In genomic region chr14:36373982-36374673, GRCh38 we compare ENCODE assay signal across 8 cellular contexts. TPM values are rescaled to one million over a fixed set of nuclear protein-coding genes. Genes with fewer than 3 reads are reported as not detected.
A peak's percentile ranks its signal among the peaks of the same experiment; 100 is the strongest.
DNase-seq lines count a peak whose midpoint lies in the region; ATAC-seq, FAIRE-seq and TF ChIP-seq lines count a peak whose summit lies in the region.

No MANE protein-coding gene starts in this region.

- ATAC-seq in GM23338 (peak; percentile 99), foreskin keratinocyte (peak; percentile 96), pancreas (peak; percentile 96 to 99 (median 98))

- H3K4me3 ChIP-seq in GM23338, result no peak overlapping the region
- no peak overlapping the region for H3K4me3 ChIP-seq in Peyer's patch
- H3K4me3 ChIP-seq in pancreas, result no peak overlapping the region

- H2AFZ ChIP-seq in GM23338, result no peak overlapping the region

- H3K4me1 Mint-ChIP-seq in GM23338, result peaks cover 4% of the 10 kb centered on the region; the same call in 1 of the 3 replicates
- H3K4me1 Mint-ChIP-seq in activated T-helper 1 cell treated with anti-CD3 and anti-CD28 coated beads, Interleukin-12 subunit alpha, Interleukin-12 subunit beta, Interleukin-2, Interleukin-4 antibody, amounts not matched to agents 30 ng/mL and 10 ng/mL and 1 ng/mL, durations not matched to agents 14 hours and 24 hours and 36 hours (ENCODE audit: low read depth), result no peaks in the 10 kb centered on the region
- peaks cover 4% of the 10 kb centered on the region for H3K4me1 Mint-ChIP-seq in type B pancreatic cell (ENCODE audit: unreplicated experiment)

- H3K27me3 Mint-ChIP-seq in GM23338 (ENCODE audit: insufficient read depth, low read depth, poor library complexity) (peaks cover 1% of the 10 kb centered on the region), type B pancreatic cell (peaks cover 27% of the 10 kb centered on the region)
- no peaks in the 10 kb centered on the region for H3K27me3 Mint-ChIP-seq in activated T-helper 1 cell treated with anti-CD3 and anti-CD28 coated beads, Interleukin-12 subunit alpha, Interleukin-12 subunit beta, Interleukin-2, Interleukin-4 antibody, amounts not matched to agents 30 ng/mL and 10 ng/mL and 1 ng/mL, durations not matched to agents 14 hours and 24 hours and 36 hours (ENCODE audit: insufficient read depth)

- H3K9me3 ChIP-seq in Peyer's patch (no peaks in the 10 kb centered on the region), pancreas (no peaks in the 10 kb centered on the region)

- H3K36me3 ChIP-seq in GM23338 (ENCODE audit: insufficient read depth) (no peaks in the 10 kb centered on the region), Peyer's patch (no peaks in the 10 kb centered on the region), pancreas (no peaks in the 10 kb centered on the region)

- no peak overlapping the region for H3K4me2 ChIP-seq in GM23338

- H3K4me3 Mint-ChIP-seq in GM23338, result no peak overlapping the region
- no peak overlapping the region for H3K4me3 Mint-ChIP-seq in activated T-helper 1 cell treated with anti-CD3 and anti-CD28 coated beads, Interleukin-12 subunit alpha, Interleukin-12 subunit beta, Interleukin-2, Interleukin-4 antibody, amounts not matched to agents 30 ng/mL and 10 ng/mL and 1 ng/mL, durations not matched to agents 14 hours and 24 hours and 36 hours
- no peak overlapping the region for H3K4me3 Mint-ChIP-seq in type B pancreatic cell

- 17 to 23% methylated on average over 4 of the region's 4 CpGs for WGBS in pancreas, 2 donors

- FAIRE-seq in G401.6 (lab: Jason Lieb, UNC), result peak; percentile 11
- FAIRE-seq in pancreas (lab: Jason Lieb, UNC), result no peak

- H3K27ac Mint-ChIP-seq in GM23338, result no peak overlapping the region
- H3K27ac Mint-ChIP-seq in activated T-helper 1 cell treated with anti-CD3 and anti-CD28 coated beads, Interleukin-12 subunit alpha, Interleukin-12 subunit beta, Interleukin-2, Interleukin-4 antibody, amounts not matched to agents 30 ng/mL and 10 ng/mL and 1 ng/mL, durations not matched to agents 14 hours and 24 hours and 36 hours, result no peak overlapping the region
- H3K27ac Mint-ChIP-seq in type B pancreatic cell, result no peak overlapping the region

- no peaks in the 10 kb centered on the region for H3F3A ChIP-seq in GM23338 (replicated peaks; ENCODE audit: low read depth)

- peaks cover 5% of the 10 kb centered on the region; the same call in 1 of the 2 replicates for H3K9me2 ChIP-seq in GM23338 (ENCODE audit: insufficient read depth)

- H3K27ac ChIP-seq in GM23338 (ENCODE audit: low read depth) (no peak overlapping the region), Peyer's patch (no peak overlapping the region), foreskin keratinocyte (no peak overlapping the region), pancreas (no peak overlapping the region)

- H3K4me1 ChIP-seq in GM23338 (ENCODE audit: insufficient read depth) (no peaks in the 10 kb centered on the region), Peyer's patch (no peaks in the 10 kb centered on the region), foreskin keratinocyte (no peaks in the 10 kb centered on the region), pancreas (no peaks in the 10 kb centered on the region)

- H3K27me3 ChIP-seq in GM23338 (ENCODE audit: insufficient read depth) (no peaks in the 10 kb centered on the region; the same call in 1 of the 2 replicates), Peyer's patch (no peaks in the 10 kb centered on the region), foreskin keratinocyte (peaks cover 5% of the 10 kb centered on the region), pancreas (no peaks in the 10 kb centered on the region)

- intact Hi-C loops in activated T-helper 1 cell treated with anti-CD3 and anti-CD28 coated beads, Interleukin-12 subunit alpha, Interleukin-12 subunit beta, Interleukin-2, Interleukin-4 antibody, amounts not matched to agents 30 ng/mL and 10 ng/mL and 1 ng/mL, durations not matched to agents 14 hours and 24 hours and 36 hours (cut with micrococcal nuclease), result loop anchor here (1.0 to 5.0 kb wide), 6 partner anchors 53 to 495 kb away; partner anchors contain the start of gene MBIP
- intact Hi-C loops in pancreas (cut with DNase I), result loop anchor here in 1 of 3 donors (10.0 kb wide), 2 partner anchors 299 to 489 kb away; no protein-coding TSS in a partner anchor

- TF ChIP-seq POLR2A in Peyer's patch (IDR thresholded peaks at IDR 0.05), result no peak

- H3K9me3 Mint-ChIP-seq in GM23338 (no peaks in the 10 kb centered on the region), type B pancreatic cell (no peaks in the 10 kb centered on the region)
- no peaks in the 10 kb centered on the region for H3K9me3 Mint-ChIP-seq in activated T-helper 1 cell treated with anti-CD3 and anti-CD28 coated beads, Interleukin-12 subunit alpha, Interleukin-12 subunit beta, Interleukin-2, Interleukin-4 antibody, amounts not matched to agents 30 ng/mL and 10 ng/mL and 1 ng/mL, durations not matched to agents 14 hours and 24 hours and 36 hours

- DNase-seq in GM23338 (ENCODE audit: low spot score), result peak; percentile 97
- DNase-seq in Kasumi-1 (lab: John Stamatoyannopoulos, UW), result peak; percentile 80 to 84
- DNase-seq in Peyer's patch, result peak; percentile 57 to 90 (median 65)
- peak; percentile 43 for DNase-seq in activated T-helper 1 cell treated with anti-CD3 and anti-CD28 coated beads, Interleukin-12 subunit alpha, Interleukin-12 subunit beta, Interleukin-2, Interleukin-4 antibody, amounts not matched to agents 30 ng/mL and 10 ng/mL and 1 ng/mL, durations not matched to agents 14 hours and 24 hours and 36 hours (ENCODE audit: low spot score)
- DNase-seq in foreskin keratinocyte, result peak; percentile 36 to 68
- peak; percentile 55 to 85 (median 74) for DNase-seq in pancreas
- DNase-seq in type B pancreatic cell (ENCODE audit: extremely low spot score, unreplicated experiment), result peak; percentile 81

- H3K79me2 ChIP-seq in GM23338 (replicated peaks; ENCODE audit: insufficient read depth), result no peaks in the 10 kb centered on the region

- H4K20me1 ChIP-seq in GM23338 (replicated peaks; ENCODE audit: insufficient read depth), result no peaks in the 10 kb centered on the region

- H3K36me3 Mint-ChIP-seq in GM23338 (ENCODE audit: low read depth) (no peaks in the 10 kb centered on the region), type B pancreatic cell (no peaks in the 10 kb centered on the region)
- H3K36me3 Mint-ChIP-seq in activated T-helper 1 cell treated with anti-CD3 and anti-CD28 coated beads, Interleukin-12 subunit alpha, Interleukin-12 subunit beta, Interleukin-2, Interleukin-4 antibody, amounts not matched to agents 30 ng/mL and 10 ng/mL and 1 ng/mL, durations not matched to agents 14 hours and 24 hours and 36 hours (ENCODE audit: low read depth), result no peaks in the 10 kb centered on the region

- peak; percentile 90 to 92 for TF ChIP-seq CTCF in GM23338 (conservative IDR thresholded peaks at IDR 0.05; ENCODE audit: low read depth in 2 of 2)
- peak; percentile 18 to 86 (median 76) for TF ChIP-seq CTCF in Peyer's patch (IDR thresholded peaks at IDR 0.05)
- peak; percentile 87 for TF ChIP-seq CTCF in foreskin keratinocyte (conservative IDR thresholded peaks at IDR 0.05)
- peak; percentile 62 to 92 (median 83) for TF ChIP-seq CTCF in pancreas (IDR thresholded peaks at IDR 0.05)
- peak; percentile 89 for TF ChIP-seq CTCF in type B pancreatic cell (conservative IDR thresholded peaks at IDR 0.05)

TF ChIP-seq in GM23338, 12 proteins besides CTCF, POLR2A, EP300 and RAD21 (continues in another document):
- TF ChIP-seq STAT1 (IDR thresholded peaks at IDR 0.05; ENCODE audit: unreplicated experiment) (no peak), CREB1 (CRISPR knock-in tag; IDR thresholded peaks at IDR 0.05; ENCODE audit: low read depth) (no peak)

RNA-seq across cellular contexts. Expression of gene MBIP, which starts 53.7 kb away (rescaled TPM):
- total RNA-seq in GM23338 (2014; rRNA removed; shearing (Covaris generic)), result 24.4 TPM in 2 replicates
- 44.4 and 49.7 TPM in 2 replicates for polyA plus RNA-seq in GM23338 (2016; fragmentation: Nextera tagmentation; extraction: Ambion mirVana)
- total RNA-seq in Peyer's patch, result 10 to 100 TPM; 11.9 to 34.7 (median 17.7) TPM
- 29.4 and 33.4 TPM in 2 replicates for total RNA-seq in activated T-helper 1 cell treated with anti-CD3 and anti-CD28 coated beads, Interleukin-12 subunit alpha, Interleukin-12 subunit beta, Interleukin-2, Interleukin-4 antibody, amounts not matched to agents 30 ng/mL and 10 ng/mL and 1 ng/mL, durations not matched to agents 14 hours and 24 hours and 36 hours
- total RNA-seq in foreskin keratinocyte, result 12.9 and 13.0 TPM in 2 replicates
- polyA plus RNA-seq in foreskin keratinocyte, result 9.2 and 11.5 TPM in 2 replicates
- 10 to 100 TPM in 2 of 6 donors, 1 to 10 TPM in 4; 7.4 to 11.9 (median 9.0) TPM for total RNA-seq in pancreas
- polyA plus RNA-seq in pancreas, result 10 to 100 TPM in 1 of 2 donors, 1 to 10 TPM in 1; 6.0 to 15.0 TPM
- 25.2 and 39.9 TPM in 2 replicates for total RNA-seq in type B pancreatic cell (ENCODE audit: low replicate concordance)

Comparison
In these comparisons a context has a peak if more than half of its experiments do, and no peak if none do; other contexts are left out.
1. DNase-seq: peak in every context shown above with its lines; median percentile 97 in GM23338; 82 in Kasumi-1; 81 in type B pancreatic cell; 74 in pancreas; 65 in Peyer's patch; 52 in foreskin keratinocyte; 43 in activated T-helper 1 cell treated with anti-CD3 and anti-CD28 coated beads, Interleukin-12 subunit alpha, Interleukin-12 subunit beta, Interleukin-2, Interleukin-4 antibody, amounts not matched to agents 30 ng/mL and 10 ng/mL and 1 ng/mL, durations not matched to agents 14 hours and 24 hours and 36 hours.